In the genomic region with DNA sequence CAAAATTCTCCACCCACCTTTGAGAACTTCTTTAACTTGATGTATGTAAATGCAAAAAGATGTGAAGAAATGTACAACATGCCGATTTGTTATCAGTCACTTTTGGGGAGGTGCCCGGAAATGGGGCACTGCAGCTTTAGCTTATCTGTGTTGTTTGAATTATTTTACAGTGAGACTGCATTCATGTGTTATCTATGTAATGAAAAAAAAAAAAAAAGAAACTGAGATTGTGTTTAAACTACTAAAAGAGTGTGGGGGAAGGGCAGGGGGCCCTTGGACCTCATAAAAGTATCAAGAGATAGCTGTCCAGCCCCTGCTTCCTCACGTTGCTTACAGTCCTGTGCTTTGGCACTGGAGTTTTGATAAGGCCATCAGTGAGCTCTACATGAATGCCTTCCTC, we compare ENCODE assay signal across 16 cellular contexts.
DNase-seq lines count a peak whose midpoint lies in the region; ATAC-seq and TF ChIP-seq lines count a peak whose summit lies in the region.
"Had no signal": no experiment of that assay in that cellular context is flagged by ENCODE, and none has a peak within 500 bp of the region (broad histone marks: within the 10 kb centered on the region; RNA-seq: fewer than 3 reads in every experiment).

No MANE protein-coding gene starts in this region.

- H3K4me3 Mint-ChIP-seq in activated T-cell treated with anti-CD3 and anti-CD28 coated beads, Interleukin-2, amount 50 U/mL, for 24 hours: no peak overlapping the region
- H3K4me3 Mint-ChIP-seq: CD4-positive, alpha-beta memory T cell; HFFc6 had no signal

- H3K4me2 ChIP-seq in hepatocyte (peak overlapping the region; percentile 26), PC-9 (no peak overlapping the region)
- H3K4me2 ChIP-seq: A549 had no signal

- CTCF ChIA-PET in PC-9 (lab: Charles Lee): no interaction called here

- H3K27ac Mint-ChIP-seq in activated T-cell treated with anti-CD3 and anti-CD28 coated beads, Interleukin-2, amount 50 U/mL, for 24 hours: no peak overlapping the region
- H3K27ac Mint-ChIP-seq: HFFc6 had no signal

- H2AFZ ChIP-seq in hepatocyte: no peak overlapping the region
- H2AFZ ChIP-seq in PC-9: no peak overlapping the region

- no peak overlapping the region for H3K4me3 ChIP-seq in hepatocyte
- no peak overlapping the region for H3K4me3 ChIP-seq in mucosa of descending colon
- H3K4me3 ChIP-seq in stomach: no peak overlapping the region
- H3K4me3 ChIP-seq in PC-9: no peak overlapping the region
- H3K4me3 ChIP-seq: A549 had no signal

- H3K4me1 ChIP-seq in hepatocyte (ENCODE audit: insufficient read depth): peaks cover 37% of the 10 kb centered on the region
- H3K4me1 ChIP-seq in mucosa of descending colon (ENCODE audit: low read depth): no peaks in the 10 kb centered on the region
- H3K4me1 ChIP-seq in stomach: peaks cover 0 to 22% (median 5%) of the 10 kb centered on the region in 4 donors
- H3K4me1 ChIP-seq in PC-9 (replicated peaks; ENCODE audit: insufficient read depth): peaks cover 12% of the 10 kb centered on the region
- H3K4me1 ChIP-seq: A549, BE2C had no signal

- H3K79me2 ChIP-seq in hepatocyte (no peaks in the 10 kb centered on the region), PC-9 (ENCODE audit: low read depth) (no peaks in the 10 kb centered on the region)

- H3K36me3 ChIP-seq in hepatocyte (replicated peaks; ENCODE audit: insufficient read depth, low read depth) (no peaks in the 10 kb centered on the region), mucosa of descending colon (ENCODE audit: low read depth) (no peaks in the 10 kb centered on the region), stomach (no peaks in the 10 kb centered on the region), PC-9 (ENCODE audit: low read depth) (no peaks in the 10 kb centered on the region)
- H3K36me3 ChIP-seq: BE2C had no signal

- POLR2A ChIA-PET in PC-9 (lab: Charles Lee; ENCODE audit: unreplicated experiment): interaction anchor here (0.6 kb wide), 1 partner anchor 327 kb away, joined by 3 read pairs; no protein-coding TSS in a partner anchor

- peak; percentile 63 for ATAC-seq in mucosa of descending colon
- ATAC-seq: A549 had no signal

- WGBS in hepatocyte (ENCODE audit: low lambda C conversion rate, missing lambda C conversion rate): 21% methylated on average over 3 of the region's 3 CpGs
- 21 to 49% (median 28%) methylated on average over 3 of the region's 3 CpGs for WGBS in stomach, 5 donors

- no peak for TF ChIP-seq POLR2A in stomach (IDR thresholded peaks at IDR 0.05)

- H3K9me3 ChIP-seq in hepatocyte (ENCODE audit: low read depth) (no peaks in the 10 kb centered on the region), mucosa of descending colon (no peaks in the 10 kb centered on the region), stomach (no peaks in the 10 kb centered on the region), PC-9 (ENCODE audit: insufficient read depth, low read depth) (no peaks in the 10 kb centered on the region)
- H3K9me3 ChIP-seq: A549, BE2C had no signal

- no peaks in the 10 kb centered on the region for H3K9me2 ChIP-seq in hepatocyte (replicated peaks; ENCODE audit: insufficient read depth)
- no peaks in the 10 kb centered on the region for H3K9me2 ChIP-seq in PC-9 (ENCODE audit: insufficient read depth)

- H3K27me3 ChIP-seq in hepatocyte (no peaks in the 10 kb centered on the region), stomach (no peaks in the 10 kb centered on the region), PC-9 (ENCODE audit: insufficient read depth, low read depth) (no peaks in the 10 kb centered on the region)
- H3K27me3 ChIP-seq: BE2C had no signal

- peak; percentile 65 for DNase-seq in amniotic epithelial cell (ENCODE audit: low read depth)
- DNase-seq in hepatocyte (ENCODE audit: low spot score): peak; percentile 63
- peak in 1 of 3 donors; percentile 45 for DNase-seq in mucosa of descending colon
- peak; percentile 61 for DNase-seq in stomach
- DNase-seq in mucosa of gallbladder (ENCODE audit: low spot score): no peak
- no peak for DNase-seq in COR-L47 (lab: John Stamatoyannopoulos, UW)
- no peak for DNase-seq in PC-9
- no peak for DNase-seq in activated T-cell treated with anti-CD3 and anti-CD28 coated beads, Interleukin-2, amount 50 U/mL, for 24 hours
- DNase-seq: BE2C; CD4-positive, alpha-beta memory T cell; DND-41; GDM1; HCEC 1CT; HFFc6 had no signal

- H3K36me3 Mint-ChIP-seq in activated T-cell treated with anti-CD3 and anti-CD28 coated beads, Interleukin-2, amount 50 U/mL, for 24 hours (ENCODE audit: low read depth): no peaks in the 10 kb centered on the region
- H3K36me3 Mint-ChIP-seq: CD4-positive, alpha-beta memory T cell had no signal

- H4K20me1 ChIP-seq in hepatocyte (ENCODE audit: insufficient read depth, poor library complexity, severe bottlenecking) (no peaks in the 10 kb centered on the region), PC-9 (ENCODE audit: insufficient read depth) (no peaks in the 10 kb centered on the region)

- no peaks in the 10 kb centered on the region for H3K27me3 Mint-ChIP-seq in activated T-cell treated with anti-CD3 and anti-CD28 coated beads, Interleukin-2, amount 50 U/mL, for 24 hours

- TF ChIP-seq CTCF in hepatocyte (IDR thresholded peaks at IDR 0.05; ENCODE audit: poor library complexity) (no peak), mucosa of descending colon (IDR thresholded peaks at IDR 0.05) (no peak), stomach (IDR thresholded peaks at IDR 0.05) (no peak), PC-9 (conservative IDR thresholded peaks at IDR 0.05) (no peak)

- H3K4me1 Mint-ChIP-seq in activated T-cell treated with anti-CD3 and anti-CD28 coated beads, Interleukin-2, amount 50 U/mL, for 24 hours (ENCODE audit: low read depth): peaks cover 11% of the 10 kb centered on the region
- H3K4me1 Mint-ChIP-seq: CD4-positive, alpha-beta memory T cell had no signal

- H3K27ac ChIP-seq in hepatocyte (peak overlapping the region; percentile 87), stomach (peak overlapping the region in 3 of 5 donors; percentile 23 to 38 (median 31)), PC-9 (no peak overlapping the region)
- H3K27ac ChIP-seq: A549, C4-2B had no signal

- no peaks in the 10 kb centered on the region for H3K9me3 Mint-ChIP-seq in activated T-cell treated with anti-CD3 and anti-CD28 coated beads, Interleukin-2, amount 50 U/mL, for 24 hours

- intact Hi-C loops in mucosa of descending colon (cut with DNase I, micrococcal nuclease) (no loop called here), stomach (cut with DNase I; ENCODE audit: low total_unique reads) (no loop called here), PC-9 (cut with micrococcal nuclease; ENCODE audit: unreplicated experiment) (no loop called here)

- no TSS peak for BruUV-seq in PC-9 (replicated peaks; lab: Mats Ljungman, UMichigan)

- H3F3A ChIP-seq in PC-9 (ENCODE audit: insufficient read depth, low read depth): no peaks in the 10 kb centered on the region

- TF ChIP-seq EP300 in stomach (IDR thresholded peaks at IDR 0.05): no peak

Comparison
In these comparisons a context has a peak if more than half of its experiments do, and no peak if none do; other contexts are left out.
1. DNase-seq: peak in amniotic epithelial cell (single experiment), hepatocyte (single experiment) and stomach (single experiment); none in mucosa of gallbladder (single experiment), COR-L47 (single experiment), PC-9 (0 of 2) and activated T-cell treated with anti-CD3 and anti-CD28 coated beads, Interleukin-2, amount 50 U/mL, for 24 hours (single experiment).